8 cellular contexts compared by ENCODE assay signal in genomic region chr17:43171761-43172487, GRCh38. TPM values are rescaled to one million over a fixed set of nuclear protein-coding genes. Genes with fewer than 3 reads are reported as not detected.
DNase-seq lines count a peak whose midpoint lies in the region; ATAC-seq and TF ChIP-seq lines count a peak whose summit lies in the region.

No MANE protein-coding gene starts in this region.

- peak overlapping the region; percentile 83 for H3K4me3 ChIP-seq in BLaER1
- peak overlapping the region; percentile 56 for H3K4me3 ChIP-seq in GM12875 (ENCODE audit: low read depth, low read length)
- H3K4me3 ChIP-seq in iPS-11a (ENCODE audit: low read depth, low read length) = peak overlapping the region; percentile 92
- peak overlapping the region; percentile 85 to 99 (median 86) for H3K4me3 ChIP-seq in skeletal muscle tissue (ENCODE audit: low read length in 3 of 3)

- H3K4me1 ChIP-seq in BLaER1 (peaks cover 30% of the 10 kb centered on the region), skeletal muscle tissue (ENCODE audit: control insufficient read depth in 3 of 3, insufficient read depth in 3 of 3, low read length in 3 of 3) (peaks cover 38 to 43% (median 41%) of the 10 kb centered on the region in 3 donors)

- peak; percentile 6 for DNase-seq in NCI-H82 treated with DMSO at 0.1 percent for 48 hours (lab: John Stamatoyannopoulos, UW; ENCODE audit: unreplicated experiment)
- DNase-seq in effector CD4-positive, alpha-beta T cell = no peak

- H3K36me3 ChIP-seq in BLaER1 (peaks cover 18% of the 10 kb centered on the region), skeletal muscle tissue (ENCODE audit: control insufficient read depth in 3 of 3, insufficient read depth in 3 of 3, low read length in 3 of 3) (peaks cover 2 to 16% (median 10%) of the 10 kb centered on the region in 3 donors)

- H3K27ac ChIP-seq in BLaER1 = peak overlapping the region; percentile 93
- peak overlapping the region; percentile 94 for H3K27ac ChIP-seq in angular gyrus (ENCODE audit: low read depth, low read length)
- peak overlapping the region; percentile 99 for H3K27ac ChIP-seq in skeletal muscle tissue (ENCODE audit: low read depth, low read length)

- no peak for ATAC-seq in GM21576 (IDR thresholded peaks at IDR 0.05; ENCODE audit: unreplicated experiment)

- peak overlapping the region; percentile 97 for H3K4me2 ChIP-seq in BLaER1

- H3K9ac ChIP-seq in BLaER1 (peak overlapping the region; percentile 88), skeletal muscle tissue (ENCODE audit: low read depth in 1 of 3, low read length in 3 of 3) (peak overlapping the region; percentile 95 to 100 (median 98))

- H3K9me3 ChIP-seq in BLaER1 = no peaks in the 10 kb centered on the region
- no peaks in the 10 kb centered on the region for H3K9me3 ChIP-seq in skeletal muscle tissue (ENCODE audit: control insufficient read depth in 3 of 3, low read length in 3 of 3)

- H3K27me3 ChIP-seq in BLaER1 (no peaks in the 10 kb centered on the region), skeletal muscle tissue (ENCODE audit: control insufficient read depth in 3 of 3, insufficient read depth in 3 of 3, low read length in 3 of 3) (no peaks in the 10 kb centered on the region)

- no peak for TF ChIP-seq CTCF in GM12875 (IDR thresholded peaks at IDR 0.05; ENCODE audit: borderline replicate concordance, insufficient read depth, low read depth, low read length)

- peaks cover 7% of the 10 kb centered on the region; the same call in 1 of the 2 replicates for H4K20me1 ChIP-seq in BLaER1

RNA-seq across cellular contexts. Expression of gene NBR1, which starts 0.9 kb away (rescaled TPM):
- total RNA-seq in skeletal muscle tissue = 56.9 TPM

RNA-seq across cellular contexts. Expression of gene TMEM106A, which starts 39.8 kb away (rescaled TPM):
- total RNA-seq in skeletal muscle tissue = 5.2 TPM

RNA-seq across cellular contexts. Expression of gene BRCA1, which starts 46.8 kb away (rescaled TPM):
- 17.2 TPM for total RNA-seq in skeletal muscle tissue

RNA-seq across cellular contexts. Expression of gene CCDC200, which starts 56.5 kb away (rescaled TPM):
- total RNA-seq in skeletal muscle tissue = not detected
